Comparison of ENCODE assay signal across 27 cellular contexts in the genomic region with DNA sequence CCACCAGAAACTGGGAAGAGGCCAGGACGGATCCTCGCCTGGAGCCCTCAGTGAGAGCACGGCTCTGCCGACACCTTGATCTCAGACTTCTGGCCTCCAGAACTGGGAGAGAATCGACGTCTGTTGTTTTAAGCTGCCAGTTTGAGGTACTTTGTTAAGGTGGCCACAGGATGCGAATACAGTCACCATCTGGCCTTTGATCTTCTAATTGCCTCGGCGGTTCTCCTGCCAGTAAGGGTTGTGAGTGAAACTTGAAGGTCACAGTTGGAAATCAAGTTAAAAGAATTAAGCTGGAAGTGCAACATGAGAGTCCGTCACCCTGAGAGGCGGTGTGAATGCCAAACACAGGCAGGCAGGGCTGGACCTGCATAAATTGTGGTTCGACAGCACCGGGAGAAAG. TPM values are rescaled to one million over a fixed set of nuclear protein-coding genes. Genes with fewer than 3 reads are reported as not detected.
A peak's percentile ranks its signal among the peaks of the same experiment; 100 is the strongest.
DNase-seq lines count a peak whose midpoint lies in the region; ATAC-seq and TF ChIP-seq lines count a peak whose summit lies in the region.
"Had no signal": no experiment of that assay in that cellular context is flagged by ENCODE, and none has a peak within 500 bp of the region (broad histone marks: within the 10 kb centered on the region; RNA-seq: fewer than 3 reads in every experiment).

No MANE protein-coding gene starts in this region.

- H3K27ac Mint-ChIP-seq in endothelial cell (ENCODE audit: unreplicated experiment), result peak overlapping the region; percentile 74
- H3K27ac Mint-ChIP-seq: B cell had no signal

- H3K9me2 ChIP-seq in Loucy (replicated peaks; ENCODE audit: low read depth, low read length), result no peaks in the 10 kb centered on the region

- H3K27me3 ChIP-seq in Loucy (ENCODE audit: insufficient read depth, low read length, poor library complexity, severe bottlenecking) (no peaks in the 10 kb centered on the region), psoas muscle (ENCODE audit: insufficient read depth in 3 of 3, low read length in 2 of 3) (no peaks in the 10 kb centered on the region), uterus (no peaks in the 10 kb centered on the region)
- H3K27me3 ChIP-seq: colonic mucosa, Peyer's patch had no signal

- H3K4me3 ChIP-seq in Loucy (ENCODE audit: low read length, poor library complexity, severe bottlenecking) (no peak overlapping the region), psoas muscle (no peak overlapping the region), uterus (no peak overlapping the region)
- H3K4me3 ChIP-seq: colonic mucosa, GM12878, Peyer's patch had no signal

- no peaks in the 10 kb centered on the region for H3K9me3 Mint-ChIP-seq in endothelial cell (ENCODE audit: unreplicated experiment)
- H3K9me3 Mint-ChIP-seq: activated naive CD4-positive, alpha-beta T cell treated with anti-CD3 and anti-CD28 coated beads, Interleukin-2, amount 50 U/mL, for 72 hours; CD8-positive, alpha-beta memory T cell had no signal

- 33 to 60% (median 43%) methylated on average over 13 of the region's 13 CpGs for WGBS in psoas muscle, 3 donors

- DNase-seq in DMS 273 (lab: John Stamatoyannopoulos, UW; ENCODE audit: unreplicated experiment), result peak; percentile 45
- no peak for DNase-seq in endothelial cell (ENCODE audit: low spot score)
- no peak for DNase-seq in psoas muscle
- DNase-seq in hepatic stellate cell (ENCODE audit: low spot score), result no peak
- DNase-seq in uterus, result no peak
- DNase-seq in AML-193 (lab: John Stamatoyannopoulos, UW), result no peak
- DNase-seq: activated CD4-positive, alpha-beta T cell treated with anti-CD3 and anti-CD28 coated beads for 48 hours; activated CD8-positive, alpha-beta memory T cell treated with anti-CD3 and anti-CD28 coated beads for 24 hours; activated T-cell treated with anti-CD3 and anti-CD28 coated beads for 4 hours; CD8-positive, alpha-beta memory T cell; colonic mucosa; DMS153; effector CD8-positive, alpha-beta T cell; naive thymus-derived CD4-positive, alpha-beta T cell; NCI-H2029; NCI-H226; NCI-H526 treated with DMSO at 0.1 percent for 48 hours; Peyer's patch; SIG-M5; stimulated activated naive CD4-positive, alpha-beta T cell; T-helper 9 cell had no signal

- no peaks in the 10 kb centered on the region for H3K36me3 ChIP-seq in Loucy (ENCODE audit: insufficient read depth, low read length)
- H3K36me3 ChIP-seq in psoas muscle (ENCODE audit: insufficient read depth in 1 of 2, low read depth in 1 of 2), result no peaks in the 10 kb centered on the region
- no peaks in the 10 kb centered on the region for H3K36me3 ChIP-seq in uterus
- H3K36me3 ChIP-seq: colonic mucosa, Peyer's patch had no signal

- no peak overlapping the region for H3K4me3 Mint-ChIP-seq in endothelial cell (ENCODE audit: unreplicated experiment)
- H3K4me3 Mint-ChIP-seq: B cell; CD8-positive, alpha-beta memory T cell had no signal

- H3F3A ChIP-seq in Loucy (ENCODE audit: low read depth), result no peaks in the 10 kb centered on the region

- no peaks in the 10 kb centered on the region for H3K9me3 ChIP-seq in Loucy (ENCODE audit: insufficient read depth, low read depth, low read length)
- no peaks in the 10 kb centered on the region for H3K9me3 ChIP-seq in psoas muscle
- no peaks in the 10 kb centered on the region for H3K9me3 ChIP-seq in uterus
- H3K9me3 ChIP-seq: colonic mucosa, Peyer's patch had no signal

- peak overlapping the region; percentile 81 for H3K27ac ChIP-seq in psoas muscle
- no peak overlapping the region for H3K27ac ChIP-seq in uterus
- H3K27ac ChIP-seq: colonic mucosa, HL-60, Peyer's patch had no signal

- peak in 2 of 4 donors; percentile 11 to 26 for ATAC-seq in psoas muscle
- ATAC-seq in HG03342 (IDR thresholded peaks at IDR 0.05; ENCODE audit: unreplicated experiment), result no peak
- ATAC-seq: activated naive CD4-positive, alpha-beta T cell treated with anti-CD3 and anti-CD28 coated beads, Interleukin-2, amount 50 U/mL, for 72 hours; GM12878; naive thymus-derived CD4-positive, alpha-beta T cell had no signal

- peaks cover 36% of the 10 kb centered on the region for H3K4me1 ChIP-seq in Loucy (ENCODE audit: insufficient read depth, low read length, poor library complexity, severe bottlenecking)
- H3K4me1 ChIP-seq in psoas muscle, result peaks cover 40% of the 10 kb centered on the region
- H3K4me1 ChIP-seq in uterus, result no peaks in the 10 kb centered on the region
- H3K4me1 ChIP-seq: colonic mucosa, Peyer's patch had no signal

- no peaks in the 10 kb centered on the region for H3K79me2 ChIP-seq in Loucy (ENCODE audit: insufficient read depth, low read length)

- H3K36me3 Mint-ChIP-seq in endothelial cell (ENCODE audit: low read depth, unreplicated experiment), result no peaks in the 10 kb centered on the region
- H3K36me3 Mint-ChIP-seq: CD8-positive, alpha-beta memory T cell; naive thymus-derived CD4-positive, alpha-beta T cell had no signal

- peaks cover 38% of the 10 kb centered on the region for H3K4me1 Mint-ChIP-seq in endothelial cell (ENCODE audit: unreplicated experiment)

- no peak overlapping the region for H2AFZ ChIP-seq in Loucy (ENCODE audit: low read length)

- H3K4me2 ChIP-seq in Loucy (ENCODE audit: low read depth, low read length, poor library complexity, severe bottlenecking), result peak overlapping the region; percentile 64

- intact Hi-C loops in psoas muscle (cut with DNase I), result no loop called here
- intact Hi-C loops in uterus (cut with DNase I; ENCODE audit: low total_unique reads), result no loop called here

- TF ChIP-seq CTCF in Loucy (conservative IDR thresholded peaks at IDR 0.05; ENCODE audit: low read length) (no peak), endothelial cell (IDR thresholded peaks at IDR 0.05; ENCODE audit: unreplicated experiment) (no peak), psoas muscle (IDR thresholded peaks at IDR 0.05) (no peak), uterus (IDR thresholded peaks at IDR 0.05) (no peak)

- H3K27me3 Mint-ChIP-seq in endothelial cell (ENCODE audit: unreplicated experiment), result peaks cover 9% of the 10 kb centered on the region
- H3K27me3 Mint-ChIP-seq: B cell; CD8-positive, alpha-beta memory T cell had no signal

- TF ChIP-seq POLR2A in uterus (IDR thresholded peaks at IDR 0.05), result no peak

- no peaks in the 10 kb centered on the region for H4K20me1 ChIP-seq in Loucy (ENCODE audit: insufficient read depth, low read length, poor library complexity, severe bottlenecking)

- H3K9ac ChIP-seq in Loucy (ENCODE audit: low read depth, low read length, poor library complexity, severe bottlenecking), result peak overlapping the region; percentile 48

RNA-seq across cellular contexts. Expression of a gene that starts 27.9 kb away (rescaled TPM):
- 105 TPM for total RNA-seq in endothelial cell (ENCODE audit: unreplicated experiment)
- 100 to 1,000 TPM; 102 to 172 (median 163) TPM for total RNA-seq in psoas muscle
- polyA plus RNA-seq in psoas muscle, result 100 to 1,000 TPM in 1 of 3 donors, 10 to 100 TPM in 2; 84.5 to 103 (median 88.8) TPM
- total RNA-seq in uterus, result 10 to 100 TPM; 27.7 to 88.5 (median 41.7) TPM
